9 cellular contexts compared by ENCODE assay signal in the genomic region with DNA sequence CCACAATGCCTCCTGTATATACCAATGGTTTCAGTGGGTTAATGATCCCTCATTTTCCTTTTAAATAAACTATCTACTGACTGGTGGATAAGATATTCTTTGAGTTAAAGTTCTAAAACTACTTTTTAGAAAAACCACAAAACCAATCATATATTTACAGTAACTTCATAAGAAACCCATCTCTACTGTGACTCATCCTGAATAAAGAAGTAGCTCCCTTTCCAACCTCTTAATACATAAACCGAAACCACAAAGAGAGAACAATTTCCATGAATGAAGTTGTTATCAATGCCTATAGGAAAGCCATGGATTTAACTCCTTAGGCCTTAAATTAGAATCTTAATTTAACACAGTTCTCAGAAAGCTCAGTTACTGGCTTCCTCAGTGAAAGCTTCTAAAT.
DNase-seq lines count a peak whose midpoint lies in the region; ATAC-seq and TF ChIP-seq lines count a peak whose summit lies in the region.
"Had no signal": no experiment of that assay in that cellular context is flagged by ENCODE, and none has a peak within 500 bp of the region (broad histone marks: within the 10 kb centered on the region; RNA-seq: fewer than 3 reads in every experiment).

No MANE protein-coding gene starts in this region.

- peaks cover 22 to 31% (median 27%) of the 10 kb centered on the region in 3 donors for H3K4me1 Mint-ChIP-seq in naive B cell

- no peaks in the 10 kb centered on the region for H3K27me3 Mint-ChIP-seq in naive B cell

- DNase-seq in DND-41 (no peak), M059J (ENCODE audit: low read depth) (peak; percentile 73), adipocyte (ENCODE audit: low read depth) (peak; percentile 52), naive B cell (no peak), HuH-7 (ENCODE audit: low spot score) (no peak), aorta (no peak), hippocampal formation (lab: John Stamatoyannopoulos, UW) (no peak)
- DNase-seq: colonic mucosa, PC-9 had no signal

- no peaks in the 10 kb centered on the region for H3K36me3 ChIP-seq in DND-41 (ENCODE audit: insufficient read depth, low read length)
- no peaks in the 10 kb centered on the region for H3K36me3 ChIP-seq in adipocyte (ENCODE audit: control insufficient read depth, insufficient read depth, low read length, severe bottlenecking)
- H3K36me3 ChIP-seq in aorta (ENCODE audit: control insufficient read depth in 1 of 2, insufficient read depth in 2 of 2, low read length in 1 of 2) = no peaks in the 10 kb centered on the region
- H3K36me3 ChIP-seq: colonic mucosa had no signal

- TF ChIP-seq CTCF in DND-41 (IDR thresholded peaks at IDR 0.05; ENCODE audit: borderline replicate concordance, extremely low read depth, low read length, poor library complexity, severe bottlenecking) = no peak

- H3K4me3 Mint-ChIP-seq in naive B cell = peak overlapping the region in 3 of 8 donors; percentile 26 to 43 (median 26)

- peak overlapping the region; percentile 47; the same call in 1 of the 2 replicates for H3K27ac ChIP-seq in DND-41 (ENCODE audit: low read length)
- H3K27ac ChIP-seq in aorta (ENCODE audit: low read depth in 1 of 2, low read length in 2 of 2) = no peak overlapping the region
- H3K27ac ChIP-seq: colonic mucosa, PC-9 had no signal

- H3K27me3 ChIP-seq in DND-41 (ENCODE audit: insufficient read depth, low read length, poor library complexity) = no peaks in the 10 kb centered on the region
- no peaks in the 10 kb centered on the region for H3K27me3 ChIP-seq in adipocyte (replicated peaks; ENCODE audit: control insufficient read depth, insufficient read depth, low read length)
- no peaks in the 10 kb centered on the region for H3K27me3 ChIP-seq in aorta (ENCODE audit: control insufficient read depth in 1 of 2, insufficient read depth in 2 of 2, low read length in 1 of 2)
- H3K27me3 ChIP-seq: colonic mucosa had no signal

- H3K9me3 Mint-ChIP-seq in naive B cell = no peaks in the 10 kb centered on the region

- H4K20me1 ChIP-seq in DND-41 (ENCODE audit: insufficient read depth, low read length) = no peaks in the 10 kb centered on the region

- H3K9me3 ChIP-seq in DND-41 (ENCODE audit: insufficient read depth, low read length, severe bottlenecking) (no peaks in the 10 kb centered on the region), adipocyte (ENCODE audit: control insufficient read depth, low read length) (no peaks in the 10 kb centered on the region), aorta (ENCODE audit: control insufficient read depth, low read length) (no peaks in the 10 kb centered on the region)
- H3K9me3 ChIP-seq: colonic mucosa had no signal

- H3K4me3 ChIP-seq in DND-41 (ENCODE audit: low read depth in 1 of 2, low read length in 2 of 2) (no peak overlapping the region), adipocyte (ENCODE audit: low read length) (no peak overlapping the region), aorta (ENCODE audit: low read length in 2 of 2) (no peak overlapping the region)
- H3K4me3 ChIP-seq: colonic mucosa, PC-9 had no signal

- H3K4me1 ChIP-seq in DND-41 (ENCODE audit: insufficient read depth, low read length) (peaks cover 23% of the 10 kb centered on the region), adipocyte (ENCODE audit: control insufficient read depth, insufficient read depth, low read length) (peaks cover 38% of the 10 kb centered on the region), aorta (ENCODE audit: control insufficient read depth in 1 of 2, insufficient read depth in 2 of 2, low read length in 2 of 2) (no peaks in the 10 kb centered on the region)
- H3K4me1 ChIP-seq: colonic mucosa had no signal

- ATAC-seq in DND-41 (ENCODE audit: insufficient read depth, low read depth) (peak; percentile 66), naive B cell (ENCODE audit: low read depth in 2 of 2) (no peak), aorta (ENCODE audit: low FRiP score) (no peak)

- H3K36me3 Mint-ChIP-seq in naive B cell = peaks cover 0 to 3% of the 10 kb centered on the region in 2 donors

- intact Hi-C loops in aorta (cut with DNase I) = loop anchor here (5.0 kb wide), 4 partner anchors 226 to 501 kb away; partner anchors contain the start of gene SMAD7 (in 1 of the 2)

- H3K9ac ChIP-seq in DND-41 (ENCODE audit: low read depth, low read length) = no peak overlapping the region
- peak overlapping the region; percentile 2 for H3K9ac ChIP-seq in adipocyte (ENCODE audit: low read length)

- H3K27ac Mint-ChIP-seq in naive B cell = peak overlapping the region in 4 of 6 donors; percentile 26 to 90 (median 32)

- 75 to 78% methylated on average over 1 of the region's 1 CpG for WGBS in aorta, 2 donors

- no peak overlapping the region for H2AFZ ChIP-seq in DND-41 (ENCODE audit: low read depth, low read length)
- H2AFZ ChIP-seq: PC-9 had no signal

- 0 out of 2 replicates have a peak overlapping the region, but pooled peaks have one; percentile 0 for H3K4me2 ChIP-seq in DND-41 (ENCODE audit: insufficient read depth, low read length)
- H3K4me2 ChIP-seq: PC-9 had no signal

- no peaks in the 10 kb centered on the region for H3K79me2 ChIP-seq in DND-41 (ENCODE audit: insufficient read depth, low read length)

Comparison
In these comparisons a context has a peak if more than half of its experiments do, and no peak if none do; other contexts are left out.
1. DNase-seq: peak in M059J (single experiment) and adipocyte (single experiment); none in DND-41 (single experiment), naive B cell (single experiment), HuH-7 (single experiment), aorta (0 of 2) and hippocampal formation (0 of 2).